ENCODE assay signal across 20 cellular contexts in the genomic region with DNA sequence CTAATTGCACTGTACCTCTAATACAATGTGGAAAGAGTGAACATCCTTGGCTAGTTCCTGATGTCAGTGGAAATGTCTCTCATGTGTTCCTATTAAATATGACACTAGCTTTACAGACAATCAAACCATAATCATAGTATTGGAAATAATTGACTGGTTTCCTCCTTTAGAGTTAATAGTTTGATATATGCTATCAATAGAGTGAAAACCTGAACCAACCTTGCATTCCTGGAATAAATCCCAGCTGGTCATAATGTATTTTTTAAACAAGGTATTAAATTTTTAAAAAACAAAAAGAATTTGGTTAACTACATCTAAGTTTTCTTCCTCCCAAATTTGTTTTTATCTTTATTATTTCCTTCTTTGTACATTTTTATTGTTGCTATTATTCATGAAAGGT.
"Had no signal": no experiment of that assay in that cellular context is flagged by ENCODE, and none has a peak within 500 bp of the region (broad histone marks: within the 10 kb centered on the region; RNA-seq: fewer than 3 reads in every experiment).

No MANE protein-coding gene starts in this region.

- H3K27me3 ChIP-seq: MG63, SJCRH30 had no signal

- H3K4me3 ChIP-seq: MG63, SJCRH30 had no signal

- H3K36me3 ChIP-seq: MG63, SJCRH30 had no signal

- FAIRE-seq: HTR-8/SVneo had no signal

- H3K9me3 ChIP-seq: MG63 had no signal

- DNase-seq: IMR-90, MG63, NCI-H1092, NCI-H1105 treated with DMSO at 0.1 percent for 48 hours, NCI-H1417 treated with DMSO at 0.1 percent for 48 hours, NCI-H146, NCI-H1694 treated with DMSO at 0.1 percent for 48 hours, NCI-H1930, NCI-H2081, NCI-H2107, NCI-H2227 treated with DMSO at 0.1 percent for 48 hours, NCI-H524 treated with DMSO at 0.1 percent for 48 hours, NCI-H69, NCI-H774, RPMI8226, SHP77, SJCRH30 had no signal

- H3K4me1 ChIP-seq: SJCRH30 had no signal

- H3K27ac ChIP-seq: HL-60, SJCRH30 had no signal

- ATAC-seq: SK-N-SH treated with all-trans-retinoic acid at 6 μM for 48 hours had no signal
